Comparison of ENCODE assay signal across 9 cellular contexts in genomic region chr9:34454571-34455065, GRCh38. TPM values are rescaled to one million over a fixed set of nuclear protein-coding genes. Genes with fewer than 3 reads are reported as not detected.
DNase-seq lines count a peak whose midpoint lies in the region; ATAC-seq and TF ChIP-seq lines count a peak whose summit lies in the region.
"Had no signal": no experiment of that assay in that cellular context is flagged by ENCODE, and none has a peak within 500 bp of the region (broad histone marks: within the 10 kb centered on the region; RNA-seq: fewer than 3 reads in every experiment).

No MANE protein-coding gene starts in this region.

- no peaks in the 10 kb centered on the region for H3K9me3 Mint-ChIP-seq in activated naive CD4-positive, alpha-beta T cell treated with anti-CD3 and anti-CD28 coated beads, Interleukin-2, amount 50 U/mL, for 72 hours

- DNase-seq in activated naive CD4-positive, alpha-beta T cell treated with anti-CD3 and anti-CD28 coated beads, Interleukin-2, amount 50 U/mL, for 72 hours (ENCODE audit: low spot score in 2 of 2), result peak in 1 of 2 donors; percentile 26
- no peak for DNase-seq in activated naive CD4-positive, alpha-beta T cell (lab: John Stamatoyannopoulos, UW)
- DNase-seq in NB4 (ENCODE audit: low read depth) (peak; percentile 83), SHP77 (lab: John Stamatoyannopoulos, UW) (no peak), mesenteric fat pad (ENCODE audit: low spot score) (no peak)
- peak; percentile 19 for DNase-seq in stimulated activated CD4-positive, alpha-beta T cell treated with anti-CD3 and anti-CD28 coated beads, Interleukin-4, amount 100 ng/mL, for 24 hours

- TF ChIP-seq CTCF in NB4 (IDR thresholded peaks at IDR 0.05; ENCODE audit: low read depth, low read length), result peak; percentile 12

- no peak overlapping the region for H3K27ac Mint-ChIP-seq in activated naive CD4-positive, alpha-beta T cell treated with anti-CD3 and anti-CD28 coated beads, Interleukin-2, amount 50 U/mL, for 72 hours

- peak; percentile 26 to 40 for ATAC-seq in activated naive CD4-positive, alpha-beta T cell treated with anti-CD3 and anti-CD28 coated beads, Interleukin-2, amount 50 U/mL, for 72 hours
- ATAC-seq in esophagus mucosa, result peak; percentile 29
- no peak for ATAC-seq in HG03139 (IDR thresholded peaks at IDR 0.05; ENCODE audit: unreplicated experiment)

- no peaks in the 10 kb centered on the region for H3K36me3 Mint-ChIP-seq in activated naive CD4-positive, alpha-beta T cell treated with anti-CD3 and anti-CD28 coated beads, Interleukin-2, amount 50 U/mL, for 72 hours

- no peak overlapping the region for H3K4me3 ChIP-seq in NB4 (ENCODE audit: low read depth, low read length)

- TF ChIP-seq POLR2A in NB4 (IDR thresholded peaks at IDR 0.05; ENCODE audit: extremely low read depth, insufficient read length), result no peak

RNA-seq across cellular contexts. Expression of gene FAM219A, which starts 3.8 kb away (rescaled TPM):
- 10 to 100 TPM in 1 of 2 donors, 1 to 10 TPM in 1; 9.8 to 15.0 TPM for total RNA-seq in activated naive CD4-positive, alpha-beta T cell treated with anti-CD3 and anti-CD28 coated beads, Interleukin-2, amount 50 U/mL, for 72 hours
- total RNA-seq in esophagus mucosa, result 4.5 TPM
- 53.9 TPM for total RNA-seq in mesenteric fat pad

RNA-seq across cellular contexts. Expression of gene DNAI1, which starts 4.0 kb away (rescaled TPM):
- under 1 TPM in 1 of 2 donors, not detected in 1; 0.61 TPM for total RNA-seq in activated naive CD4-positive, alpha-beta T cell treated with anti-CD3 and anti-CD28 coated beads, Interleukin-2, amount 50 U/mL, for 72 hours
- not detected for total RNA-seq in esophagus mucosa
- total RNA-seq in mesenteric fat pad, result not detected
- total RNA-seq: mononuclear cell had no signal

Comparison
In these comparisons a context has a peak if more than half of its experiments do, and no peak if none do; other contexts are left out.
1. DNase-seq: peak in NB4 (single experiment) and stimulated activated CD4-positive, alpha-beta T cell treated with anti-CD3 and anti-CD28 coated beads, Interleukin-4, amount 100 ng/mL, for 24 hours (single experiment); none in activated naive CD4-positive, alpha-beta T cell (0 of 4), SHP77 (0 of 2) and mesenteric fat pad (single experiment).